10 cellular contexts compared by ENCODE assay signal in the genomic region with DNA sequence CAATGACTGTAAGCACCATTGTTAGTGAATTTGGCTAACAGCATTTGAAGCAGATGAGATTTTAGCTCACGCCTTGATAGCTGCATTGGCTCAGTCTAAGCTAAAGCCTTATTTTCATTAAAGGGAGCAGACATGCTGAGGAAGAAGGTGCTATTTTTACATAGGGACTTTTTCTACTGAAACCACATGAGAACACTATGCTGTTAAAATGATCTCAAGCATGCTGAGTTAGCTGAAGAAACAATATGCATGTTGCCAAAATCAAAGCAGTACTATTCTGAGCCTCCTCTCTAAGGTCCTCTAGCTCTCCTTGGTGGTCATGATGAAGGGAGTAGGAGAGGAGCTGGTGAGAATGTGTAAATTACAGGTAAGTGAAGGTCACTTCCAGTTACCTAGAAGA.
A peak's percentile ranks its signal among the peaks of the same experiment; 100 is the strongest.
DNase-seq lines count a peak whose midpoint lies in the region; ATAC-seq, FAIRE-seq and TF ChIP-seq lines count a peak whose summit lies in the region.
"Had no signal": no experiment of that assay in that cellular context is flagged by ENCODE, and none has a peak within 500 bp of the region (broad histone marks: within the 10 kb centered on the region; RNA-seq: fewer than 3 reads in every experiment).

No MANE protein-coding gene starts in this region.

- H3K36me3 ChIP-seq in PC-3 (ENCODE audit: low read depth, low read length): no peaks in the 10 kb centered on the region
- no peaks in the 10 kb centered on the region for H3K36me3 ChIP-seq in kidney (ENCODE audit: control insufficient read depth in 1 of 2, insufficient read depth in 2 of 2, low read length in 2 of 2)

- intact Hi-C loops in PC-3 (cut with micrococcal nuclease) (no loop called here), kidney (cut with DNase I) (no loop called here)

- no peak overlapping the region for H2AFZ ChIP-seq in PC-3 (ENCODE audit: low read length)

- POLR2A ChIA-PET in PC-3 (lab: Charles Lee; ENCODE audit: unreplicated experiment): no interaction called here
- POLR2A ChIA-PET in RWPE1 (lab: Yijun Ruan, JAX; ENCODE audit: low non-redundant PET): no interaction called here

- peak; percentile 41 for DNase-seq in globus pallidus (ENCODE audit: low spot score)
- DNase-seq in PC-3: no peak
- DNase-seq in kidney: no peak
- no peak for DNase-seq in D721Med (ENCODE audit: insufficient read length, low spot score)
- DNase-seq in RWPE1 (ENCODE audit: low spot score): no peak
- DNase-seq: COR-L47; stimulated activated CD4-positive, alpha-beta T cell treated with anti-CD3 and anti-CD28 coated beads, Interleukin-15, amount 100 ng/mL, for 24 hours had no signal

- H3K9me3 ChIP-seq in PC-3 (ENCODE audit: low read length) (no peaks in the 10 kb centered on the region), kidney (ENCODE audit: control insufficient read depth in 1 of 2, low read length in 2 of 2) (no peaks in the 10 kb centered on the region)

- H3K27me3 ChIP-seq in PC-3 (ENCODE audit: low read length): no peaks in the 10 kb centered on the region

- no TSS peak for BruUV-seq in PC-3 (replicated peaks; lab: Mats Ljungman, UMichigan)

- CTCF ChIA-PET in PC-3 (lab: Charles Lee): interaction anchor here (0.9 to 1.2 kb wide), 2 partner anchors 69 to 221 kb away, joined by 4 read pairs; no protein-coding TSS in a partner anchor
- CTCF ChIA-PET in RWPE1 (lab: Yijun Ruan, JAX): interaction anchor here (0.6 kb wide), 1 partner anchor 19 kb away, joined by 3 read pairs; no protein-coding TSS in a partner anchor

- H3K4me1 ChIP-seq in PC-3 (ENCODE audit: insufficient read depth, low read length) (no peaks in the 10 kb centered on the region), kidney (ENCODE audit: control insufficient read depth in 1 of 2, insufficient read depth in 1 of 2, low read depth in 1 of 2, low read length in 2 of 2) (no peaks in the 10 kb centered on the region)

- no peaks in the 10 kb centered on the region for H4K20me1 ChIP-seq in PC-3 (ENCODE audit: low read length)

- no peak overlapping the region for H3K4me2 ChIP-seq in PC-3 (ENCODE audit: low read length)

- H3K79me2 ChIP-seq in PC-3 (ENCODE audit: low read length): no peaks in the 10 kb centered on the region

- no peaks in the 10 kb centered on the region for H3F3A ChIP-seq in PC-3 (ENCODE audit: low read length, unreplicated experiment)

- ATAC-seq in GM18499 (IDR thresholded peaks at IDR 0.05; ENCODE audit: insufficient read depth, unreplicated experiment) (peak; percentile 99), GM21447 (IDR thresholded peaks at IDR 0.05; ENCODE audit: unreplicated experiment) (peak; percentile 91), HG03280 (IDR thresholded peaks at IDR 0.05; ENCODE audit: unreplicated experiment) (peak; percentile 71), PC-3 (no peak)

- H3K9ac ChIP-seq in PC-3 (ENCODE audit: low read length): no peak overlapping the region
- H3K9ac ChIP-seq in kidney (ENCODE audit: low read length in 2 of 2): no peak overlapping the region

- H3K4me3 ChIP-seq in PC-3 (ENCODE audit: low read length): no peak overlapping the region
- H3K4me3 ChIP-seq in kidney (ENCODE audit: low read length in 2 of 2): no peak overlapping the region

- no peak for TF ChIP-seq CTCF in PC-3 (conservative IDR thresholded peaks at IDR 0.05; ENCODE audit: low read depth, low read length)
- TF ChIP-seq CTCF in kidney (IDR thresholded peaks at IDR 0.05; ENCODE audit: borderline replicate concordance, extremely low read depth, insufficient read depth): no peak
- TF ChIP-seq CTCF in D721Med (IDR thresholded peaks at IDR 0.05; ENCODE audit: insufficient read depth, missing control alignments): no peak
- no peak for TF ChIP-seq CTCF in RWPE1 (conservative IDR thresholded peaks at IDR 0.05; ENCODE audit: low read depth)

- no peaks in the 10 kb centered on the region for H3K9me2 ChIP-seq in PC-3 (replicated peaks; ENCODE audit: low read length)

- H3K27ac ChIP-seq in PC-3 (ENCODE audit: low read length) (no peak overlapping the region), kidney (ENCODE audit: low read depth in 2 of 2, low read length in 2 of 2) (no peak overlapping the region), RWPE1 (no peak overlapping the region)

- no peak for FAIRE-seq in kidney (lab: Jason Lieb, UNC)
- FAIRE-seq in D721Med (lab: Jason Lieb, UNC): no peak
